In the genomic region with DNA sequence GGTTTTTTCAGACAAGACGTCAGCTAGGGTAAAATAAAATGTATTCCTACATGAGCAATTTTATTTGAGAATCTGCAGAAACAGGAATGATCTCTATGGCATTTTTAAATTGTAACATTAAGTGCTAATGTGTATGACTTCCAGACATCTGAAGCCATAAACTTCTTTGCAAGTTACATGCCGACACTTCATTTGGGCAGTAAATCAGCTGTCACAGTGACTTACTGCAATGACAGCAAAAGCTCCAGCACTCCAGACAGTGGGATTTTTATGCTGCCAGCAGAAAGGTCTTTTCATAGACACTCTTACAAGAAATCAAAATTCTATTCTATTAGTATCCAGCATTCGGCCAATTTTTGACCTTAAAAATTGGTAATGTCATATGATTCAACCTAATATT, we compare ENCODE assay signal across 12 cellular contexts.
DNase-seq lines count a peak whose midpoint lies in the region; ATAC-seq, FAIRE-seq and TF ChIP-seq lines count a peak whose summit lies in the region.
"Had no signal": no experiment of that assay in that cellular context is flagged by ENCODE, and none has a peak within 500 bp of the region (broad histone marks: within the 10 kb centered on the region; RNA-seq: fewer than 3 reads in every experiment).

No MANE protein-coding gene starts in this region.

- no peak overlapping the region for H3K4me2 ChIP-seq in K562 (ENCODE audit: insufficient read depth, low read length)

- no peak overlapping the region for H3K9ac ChIP-seq in K562 (ENCODE audit: insufficient read depth in 1 of 2, low read depth in 2 of 2, low read length in 2 of 2)

- H3K4me3 ChIP-seq in breast epithelium: no peak overlapping the region
- no peak overlapping the region for H3K4me3 ChIP-seq in K562
- no peak overlapping the region for H3K4me3 ChIP-seq in uterus
- H3K4me3 ChIP-seq: GM12878, Peyer's patch had no signal

- BruUV-seq in MCF 10A (replicated peaks; lab: Mats Ljungman, UMichigan): no TSS peak
- no TSS peak for BruUV-seq in K562 (replicated peaks; lab: Mats Ljungman, UMichigan)
- no TSS peak for BruUV-seq in Calu3 (replicated peaks; lab: Mats Ljungman, UMichigan)

- TF ChIP-seq CTCF in MCF 10A (IDR thresholded peaks at IDR 0.05; ENCODE audit: unreplicated experiment) (no peak), breast epithelium (IDR thresholded peaks at IDR 0.05) (no peak), K562 (IDR thresholded peaks at IDR 0.05 in 2 of 3, conservative IDR thresholded peaks at IDR 0.05 in 1 of 3; ENCODE audit: insufficient read depth in 2 of 3, low read depth in 1 of 3, low read length in 3 of 3) (no peak), nephron (IDR thresholded peaks at IDR 0.05; ENCODE audit: unreplicated experiment in 3 of 3) (no peak), uterus (IDR thresholded peaks at IDR 0.05) (no peak), Calu3 (IDR thresholded peaks at IDR 0.05; ENCODE audit: unreplicated experiment) (no peak)

- H3K36me3 Mint-ChIP-seq in MCF 10A (ENCODE audit: insufficient read depth, unreplicated experiment) (no peaks in the 10 kb centered on the region), nephron (ENCODE audit: low read depth) (peaks cover 13% of the 10 kb centered on the region), Calu3 (ENCODE audit: insufficient read depth, unreplicated experiment) (peaks cover 5% of the 10 kb centered on the region)

- H3K27me3 Mint-ChIP-seq in MCF 10A (ENCODE audit: insufficient read depth, unreplicated experiment): no peaks in the 10 kb centered on the region
- peaks cover 5% of the 10 kb centered on the region for H3K27me3 Mint-ChIP-seq in nephron (ENCODE audit: low read depth)
- no peaks in the 10 kb centered on the region for H3K27me3 Mint-ChIP-seq in Calu3 (ENCODE audit: unreplicated experiment)
- H3K27me3 Mint-ChIP-seq: B cell had no signal

- no peak for TF ChIP-seq RAD21 in K562 (CRISPR knock-in tag; conservative IDR thresholded peaks at IDR 0.05 in 1 of 2, IDR thresholded peaks at IDR 0.05 in 1 of 2)

- intact Hi-C loops in MCF 10A (cut with micrococcal nuclease) (loop anchor here (1.0 to 5.0 kb wide), 4 partner anchors 206 to 406 kb away; partner anchors contain the start of gene ZDHHC14), breast epithelium (cut with DNase I; ENCODE audit: low total_unique reads) (loop anchor here (5.0 kb wide), 1 partner anchor 636 kb away; no protein-coding TSS in a partner anchor), K562 (cut with micrococcal nuclease) (loop anchor here (1.0 to 5.0 kb wide), 5 partner anchors 52 to 352 kb away; no protein-coding TSS in a partner anchor), uterus (cut with DNase I; ENCODE audit: low total_unique reads) (loop anchor here (10.0 kb wide), 1 partner anchor 342 kb away; the partner anchor contains the start of gene TMEM242), Calu3 (cut with micrococcal nuclease; ENCODE audit: unreplicated experiment) (loop anchor here (1.0 to 10.0 kb wide), 2 partner anchors 132 to 352 kb away; no protein-coding TSS in a partner anchor)

- H3K27ac Mint-ChIP-seq in MCF 10A (ENCODE audit: low read depth, unreplicated experiment): peak overlapping the region; percentile 78
- peak overlapping the region in 2 of 3 experiments; percentile 8 to 30 for H3K27ac Mint-ChIP-seq in nephron
- H3K27ac Mint-ChIP-seq in Calu3 (ENCODE audit: unreplicated experiment): no peak overlapping the region

- no peaks in the 10 kb centered on the region for H4K20me1 ChIP-seq in K562 (replicated peaks; ENCODE audit: control insufficient read depth, insufficient read depth, low read length)

- FAIRE-seq in K562 (lab: Jason Lieb, UNC): no peak
- FAIRE-seq: H54 had no signal

- no peak overlapping the region for H2AFZ ChIP-seq in K562 (ENCODE audit: low read depth, low read length)

- no peak for TF ChIP-seq POLR2A in breast epithelium (IDR thresholded peaks at IDR 0.05)
- no peak for TF ChIP-seq POLR2A in K562 (conservative IDR thresholded peaks at IDR 0.05)
- TF ChIP-seq POLR2A in uterus (IDR thresholded peaks at IDR 0.05): no peak

- DNase-seq in MCF 10A (ENCODE audit: unreplicated experiment) (no peak), breast epithelium (ENCODE audit: low spot score in 2 of 2) (no peak), K562 (ENCODE audit: extremely low read depth in 1 of 4, low spot score in 3 of 4) (no peak), uterus (no peak), 8988T (no peak), Calu3 (no peak)
- DNase-seq in NK-92 treated with Interleukin-12 subunit alpha and Interleukin-12 subunit beta, amount 100 ng/mL, for 24 hours (lab: John Stamatoyannopoulos, UW): no peak

- no peaks in the 10 kb centered on the region for H3K9me3 Mint-ChIP-seq in MCF 10A (ENCODE audit: unreplicated experiment)
- H3K9me3 Mint-ChIP-seq in nephron: peaks cover 9% of the 10 kb centered on the region
- H3K9me3 Mint-ChIP-seq in Calu3 (ENCODE audit: low read depth, unreplicated experiment): no peaks in the 10 kb centered on the region

- no peaks in the 10 kb centered on the region for H3K79me2 ChIP-seq in K562 (ENCODE audit: control insufficient read depth, insufficient read depth, low read length)

- in situ Hi-C loops in K562 (cut with MboI): no loop called here

- TF ChIP-seq EP300 in K562 (IDR thresholded peaks at IDR 0.05; ENCODE audit: low read length): no peak

- no peaks in the 10 kb centered on the region for H3K36me3 ChIP-seq in breast epithelium
- 0 out of 3 replicates have a peak, but pooled peaks cover 8% of the 10 kb centered on the region for H3K36me3 ChIP-seq in K562 (ENCODE audit: control insufficient read depth, insufficient read depth, low read length)
- no peaks in the 10 kb centered on the region for H3K36me3 ChIP-seq in uterus
- H3K36me3 ChIP-seq: Peyer's patch had no signal

- no peak overlapping the region for H3K27ac ChIP-seq in breast epithelium
- no peak overlapping the region for H3K27ac ChIP-seq in K562 (ENCODE audit: extremely low read depth, low read depth, low read length)
- peak overlapping the region; percentile 73 to 77 for H3K27ac ChIP-seq in uterus
- H3K27ac ChIP-seq: Peyer's patch had no signal

- H3K4me1 Mint-ChIP-seq in MCF 10A (ENCODE audit: insufficient read depth, unreplicated experiment) (peaks cover 22% of the 10 kb centered on the region), nephron (peaks cover 28% of the 10 kb centered on the region), Calu3 (ENCODE audit: low read depth, unreplicated experiment) (peaks cover 9% of the 10 kb centered on the region)

- CTCF ChIA-PET in MCF 10A (lab: Yijun Ruan, JAX) (interaction anchor here (0.6 to 7.3 kb wide), 31 partner anchors 10 to 952 kb away, joined by 3 to 107 read pairs (median 4); partner anchors contain the start of gene TMEM242), K562 (lab: Yijun Ruan, JAX; ENCODE audit: low intra/inter-chr PET ratio) (interaction anchor here (0.5 to 4.8 kb wide), 5 partner anchors 51 to 635 kb away, joined by 3 to 56 read pairs (median 3); no protein-coding TSS in a partner anchor), Calu3 (lab: Charles Lee) (no interaction called here)

- H3K4me1 ChIP-seq in breast epithelium: peaks cover 3 to 5% of the 10 kb centered on the region in 2 donors
- peaks cover 2 to 4% of the 10 kb centered on the region in 2 experiments; a peak in 1 of 5 replicates for H3K4me1 ChIP-seq in K562 (replicated peaks in 1 of 2; ENCODE audit: control insufficient read depth in 2 of 2, insufficient read depth in 2 of 2, low read length in 2 of 2)
- peaks cover 14 to 16% of the 10 kb centered on the region in 2 donors for H3K4me1 ChIP-seq in uterus

- no peak for ATAC-seq in K562

- WGBS in K562 (ENCODE audit: insufficient coverage, low coverage, missing lambda C conversion rate): 88% methylated on average over 3 of the region's 3 CpGs

- POLR2A ChIA-PET in MCF 10A (lab: Yijun Ruan, JAX): interaction anchor here (0.6 to 2.3 kb wide), 5 partner anchors 18 to 352 kb away, joined by 3 to 13 read pairs (median 5); partner anchors contain the start of gene TMEM242
- POLR2A ChIA-PET in K562 (lab: Yijun Ruan, JAX): interaction anchor here (0.8 to 1.4 kb wide), 6 partner anchors 9 to 344 kb away, joined by 3 to 5 read pairs (median 4); no protein-coding TSS in a partner anchor

- H3K27me3 ChIP-seq in breast epithelium: no peaks in the 10 kb centered on the region
- H3K27me3 ChIP-seq in K562 (ENCODE audit: control insufficient read depth in 2 of 2, insufficient read depth in 2 of 2, low read length in 2 of 2): no peaks in the 10 kb centered on the region
- no peaks in the 10 kb centered on the region for H3K27me3 ChIP-seq in uterus
- H3K27me3 ChIP-seq: Peyer's patch had no signal

- no peaks in the 10 kb centered on the region for H3K9me1 ChIP-seq in K562 (ENCODE audit: control insufficient read depth, insufficient read depth, low read length)

- H3K4me3 Mint-ChIP-seq in MCF 10A (ENCODE audit: unreplicated experiment): no peak overlapping the region
- H3K4me3 Mint-ChIP-seq in nephron: no peak overlapping the region
- no peak overlapping the region for H3K4me3 Mint-ChIP-seq in Calu3 (ENCODE audit: low read depth, unreplicated experiment)

- H3K9me3 ChIP-seq in breast epithelium: no peaks in the 10 kb centered on the region
- no peaks in the 10 kb centered on the region for H3K9me3 ChIP-seq in K562 (replicated peaks; ENCODE audit: control insufficient read depth, insufficient read depth, low read depth, low read length)
- H3K9me3 ChIP-seq in uterus: no peaks in the 10 kb centered on the region
- H3K9me3 ChIP-seq: Peyer's patch had no signal

TF ChIP-seq in K562, 482 proteins besides CTCF, POLR2A, EP300 and RAD21 (continues in another document):
- TF ChIP-seq NR2C2 (CRISPR knock-in tag; IDR thresholded peaks at IDR 0.05): no peak
- TF ChIP-seq NR2C2 (tag; IDR thresholded peaks at IDR 0.05): 0 out of 2 replicates have a peak, but pooled peaks have one; percentile 16
- TF ChIP-seq MEIS2 (IDR thresholded peaks at IDR 0.05; ENCODE audit: partially characterized antibody): peak; percentile 91
- TF ChIP-seq, protein P1, sequence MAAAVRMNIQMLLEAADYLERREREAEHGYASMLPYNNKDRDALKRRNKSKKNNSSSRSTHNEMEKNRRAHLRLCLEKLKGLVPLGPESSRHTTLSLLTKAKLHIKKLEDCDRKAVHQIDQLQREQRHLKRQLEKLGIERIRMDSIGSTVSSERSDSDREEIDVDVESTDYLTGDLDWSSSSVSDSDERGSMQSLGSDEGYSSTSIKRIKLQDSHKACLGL (CRISPR knock-in tag; IDR thresholded peaks at IDR 0.05; ENCODE audit: borderline replicate concordance, poor library complexity, severe bottlenecking): no peak
- peak; percentile 77 for TF ChIP-seq PKNOX1 (IDR thresholded peaks at IDR 0.05)

Comparison
In these comparisons a context has a peak if more than half of its experiments do, and no peak if none do; other contexts are left out.
1. H3K27ac ChIP-seq: peak in uterus (2 of 2); none in breast epithelium (0 of 2) and K562 (single experiment).